9 cellular contexts compared by ENCODE assay signal in the genomic region with DNA sequence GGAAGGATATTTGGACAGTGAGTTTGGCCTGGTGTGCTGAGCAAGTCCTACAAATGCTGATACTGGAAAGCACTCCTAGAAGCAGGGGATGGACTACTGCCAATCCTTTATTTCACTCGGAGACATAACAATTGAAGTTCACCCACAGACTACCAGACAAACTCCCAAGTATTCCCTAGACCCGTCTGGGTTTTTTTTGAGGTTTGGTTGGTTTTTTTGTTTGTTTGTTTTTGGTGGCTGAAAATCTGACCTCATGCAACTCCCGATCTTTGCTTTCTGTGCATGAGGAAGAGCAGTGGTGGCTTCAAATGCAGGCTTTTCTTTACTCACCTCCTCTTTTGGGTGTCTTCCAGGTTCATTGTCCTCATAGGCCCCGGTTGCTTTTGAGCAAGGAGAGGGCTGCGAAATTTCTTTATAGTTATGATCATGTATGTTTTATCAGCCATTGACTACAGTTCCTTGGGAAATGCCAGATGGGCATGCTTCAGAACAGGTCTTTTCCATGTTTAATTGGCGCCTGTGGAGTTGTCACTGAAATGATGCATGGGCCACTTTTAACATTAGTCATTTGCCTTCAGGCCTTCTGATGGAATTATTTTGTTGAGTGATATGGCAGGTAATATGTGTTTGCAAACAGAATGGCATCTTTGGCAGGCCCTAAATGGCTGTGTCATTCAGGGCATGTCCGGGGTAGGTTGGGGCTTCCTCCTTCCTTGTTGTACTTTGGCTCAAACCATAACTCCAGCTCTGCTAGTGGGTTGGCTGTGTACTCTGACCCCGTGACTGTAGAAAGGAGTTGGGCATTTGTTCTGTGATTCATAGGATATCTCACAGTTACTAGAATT. TPM values are rescaled to one million over a fixed set of nuclear protein-coding genes. Genes with fewer than 3 reads are reported as not detected.
DNase-seq lines count a peak whose midpoint lies in the region; ATAC-seq and TF ChIP-seq lines count a peak whose summit lies in the region.
"Had no signal": no experiment of that assay in that cellular context is flagged by ENCODE, and none has a peak within 500 bp of the region (broad histone marks: within the 10 kb centered on the region; RNA-seq: fewer than 3 reads in every experiment).

No MANE protein-coding gene starts in this region.

- no peak overlapping the region for H3K27ac ChIP-seq in neuronal stem cell (replicated peaks; ENCODE audit: low read length)

- H2BK15ac ChIP-seq in neuronal stem cell (ENCODE audit: low read length) = no peak overlapping the region

- peak overlapping the region; percentile 86 for H3K27ac Mint-ChIP-seq in MCF 10A (ENCODE audit: low read depth, unreplicated experiment)

- H3K4me2 ChIP-seq in neuronal stem cell (ENCODE audit: insufficient read depth, low read length, poor library complexity, severe bottlenecking) = no peak overlapping the region

- no peaks in the 10 kb centered on the region for H3K27me3 Mint-ChIP-seq in MCF 10A (ENCODE audit: insufficient read depth, unreplicated experiment)

- H4K91ac ChIP-seq in neuronal stem cell (ENCODE audit: low read depth, low read length, poor library complexity) = no peak overlapping the region

- H3K79me1 ChIP-seq in neuronal stem cell (ENCODE audit: low read depth, low read length) = no peaks in the 10 kb centered on the region

- H4K8ac ChIP-seq in neuronal stem cell (ENCODE audit: low read depth, low read length) = no peak overlapping the region

- H3K36me3 Mint-ChIP-seq in MCF 10A (ENCODE audit: insufficient read depth, unreplicated experiment) = no peaks in the 10 kb centered on the region

- WGBS in neuronal stem cell (ENCODE audit: extremely low coverage in 2 of 2, insufficient read length in 2 of 2, insufficient replicate concordance in 1 of 2), 2 donors = no CpG with 5 or more reads among the region's 8 CpGs

- no peaks in the 10 kb centered on the region for H3K9me3 Mint-ChIP-seq in MCF 10A (ENCODE audit: unreplicated experiment)

- H3K4me3 ChIP-seq in MG63 = 0 out of 2 replicates have a peak overlapping the region, but pooled peaks have one; percentile 1
- peak overlapping the region in 1 of 2 donors; percentile 69 for H3K4me3 ChIP-seq in neuronal stem cell (ENCODE audit: low read length in 2 of 2)

- H2AK5ac ChIP-seq in neuronal stem cell (ENCODE audit: low read depth, low read length) = no peak overlapping the region

- peak; percentile 30 for ATAC-seq in GM18873 (IDR thresholded peaks at IDR 0.05; ENCODE audit: low FRiP score, unreplicated experiment)
- no peak for ATAC-seq in HG03565 (IDR thresholded peaks at IDR 0.05; ENCODE audit: unreplicated experiment)
- ATAC-seq: Panc1 had no signal

- H3K4me1 ChIP-seq in neuronal stem cell (ENCODE audit: control insufficient read depth in 2 of 2, insufficient read depth in 1 of 2, low read depth in 1 of 2, low read length in 2 of 2) = peaks cover 3 to 13% of the 10 kb centered on the region in 2 donors

- H2AFZ ChIP-seq in neuronal stem cell (ENCODE audit: low read length) = peak overlapping the region; percentile 15

- H3K4ac ChIP-seq in neuronal stem cell (ENCODE audit: low read length) = no peak overlapping the region

- no TSS peak for BruUV-seq in MCF 10A (replicated peaks; lab: Mats Ljungman, UMichigan)

- H3K9me3 ChIP-seq in MG63 (no peaks in the 10 kb centered on the region), neuronal stem cell (replicated peaks in 1 of 2; ENCODE audit: control insufficient read depth in 2 of 2, insufficient read depth in 1 of 2, low read depth in 1 of 2, low read length in 2 of 2) (no peaks in the 10 kb centered on the region)

- H3K23ac ChIP-seq in neuronal stem cell (ENCODE audit: low read depth, low read length, poor library complexity) = no peak overlapping the region

- H3K18ac ChIP-seq in neuronal stem cell (ENCODE audit: low read length) = no peak overlapping the region

- TF ChIP-seq CTCF in MCF 10A (IDR thresholded peaks at IDR 0.05; ENCODE audit: unreplicated experiment) (no peak), GM13976 (IDR thresholded peaks at IDR 0.05; ENCODE audit: borderline replicate concordance, control extremely low read depth, extremely low read depth, insufficient read depth, missing control alignments) (no peak), GM10266 (IDR thresholded peaks at IDR 0.05; ENCODE audit: control insufficient read depth, insufficient read depth, low read depth, missing control alignments) (no peak)

- in situ Hi-C loops in GM13976 (cut with MboI; ENCODE audit: low sequenced_read_pairs, unreplicated experiment) = no loop called here

- H2BK120ac ChIP-seq in neuronal stem cell (ENCODE audit: low read depth, low read length) = no peak overlapping the region

- no peak overlapping the region for H3K14ac ChIP-seq in neuronal stem cell (ENCODE audit: low read length)

- POLR2A ChIA-PET in MCF 10A (lab: Yijun Ruan, JAX) = interaction anchor here (0.6 to 1.6 kb wide), 13 partner anchors 9 to 397 kb away, joined by 3 to 5 read pairs (median 3); partner anchors contain the start of genes PHLDB2 and ZBED2

- no peak overlapping the region for H2BK5ac ChIP-seq in neuronal stem cell (ENCODE audit: low read length)

- CTCF ChIA-PET in MCF 10A (lab: Yijun Ruan, JAX) = interaction anchor here (0.7 to 2.4 kb wide), 6 partner anchors 8 to 189 kb away, joined by 3 to 14 read pairs (median 6); no protein-coding TSS in a partner anchor

- no peaks in the 10 kb centered on the region for H3K27me3 ChIP-seq in MG63
- H3K27me3 ChIP-seq in neuronal stem cell (ENCODE audit: control insufficient read depth in 3 of 3, insufficient read depth in 3 of 3, low read depth in 1 of 3, low read length in 3 of 3) = peaks cover 0 to 5% (median 4%) of the 10 kb centered on the region in 3 experiments

- H3K36me3 ChIP-seq in MG63 (no peaks in the 10 kb centered on the region), neuronal stem cell (replicated peaks in 1 of 2; ENCODE audit: control insufficient read depth in 2 of 2, insufficient read depth in 2 of 2, low read length in 2 of 2) (no peaks in the 10 kb centered on the region)

- H3K9ac ChIP-seq in neuronal stem cell (ENCODE audit: low read depth, low read length, poor library complexity) = no peak overlapping the region

- H3K4me1 Mint-ChIP-seq in MCF 10A (ENCODE audit: insufficient read depth, unreplicated experiment) = peaks cover 29% of the 10 kb centered on the region

- DNase-seq in MG63 (peak; percentile 91), MCF 10A (ENCODE audit: unreplicated experiment) (peak; percentile 67), neuronal stem cell (ENCODE audit: low spot score) (no peak), GM13976 (ENCODE audit: low spot score) (no peak), GM10266 (ENCODE audit: extremely low spot score) (no peak)
- no peak for DNase-seq in activated CD8-positive, alpha-beta memory T cell treated with anti-CD3 and anti-CD28 coated beads, Interleukin-2, amount 50 U/mL, for 4 hours

- intact Hi-C loops in MCF 10A (cut with micrococcal nuclease) = no loop called here

- no peak overlapping the region for H2BK12ac ChIP-seq in neuronal stem cell (ENCODE audit: low read length)

- peak overlapping the region; percentile 78 for H3K4me3 Mint-ChIP-seq in MCF 10A (ENCODE audit: unreplicated experiment)

RNA-seq across cellular contexts. Expression of gene PLCXD2, which starts 1.9 kb away (rescaled TPM):
- 1.5 and 2.5 TPM in 2 replicates for total RNA-seq in MG63 (2014; rRNA removed; shearing (Covaris generic); ENCODE audit: low replicate concordance)
- 2.8 TPM in 2 replicates for total RNA-seq in MCF 10A (2022)
- 2.3 TPM for polyA plus RNA-seq in neuronal stem cell (2013, experiment 1 of 2)
- polyA plus RNA-seq in neuronal stem cell (2013, experiment 2 of 2) = 2.4 TPM

Comparison
In these comparisons a context has a peak if more than half of its experiments do, and no peak if none do; other contexts are left out.
1. DNase-seq: peak in MG63 (single experiment) and MCF 10A (single experiment); none in neuronal stem cell (single experiment), GM13976 (single experiment), GM10266 (single experiment) and activated CD8-positive, alpha-beta memory T cell treated with anti-CD3 and anti-CD28 coated beads, Interleukin-2, amount 50 U/mL, for 4 hours (single experiment).